Comparison of ENCODE assay signal across 1 cellular context in the genomic region with DNA sequence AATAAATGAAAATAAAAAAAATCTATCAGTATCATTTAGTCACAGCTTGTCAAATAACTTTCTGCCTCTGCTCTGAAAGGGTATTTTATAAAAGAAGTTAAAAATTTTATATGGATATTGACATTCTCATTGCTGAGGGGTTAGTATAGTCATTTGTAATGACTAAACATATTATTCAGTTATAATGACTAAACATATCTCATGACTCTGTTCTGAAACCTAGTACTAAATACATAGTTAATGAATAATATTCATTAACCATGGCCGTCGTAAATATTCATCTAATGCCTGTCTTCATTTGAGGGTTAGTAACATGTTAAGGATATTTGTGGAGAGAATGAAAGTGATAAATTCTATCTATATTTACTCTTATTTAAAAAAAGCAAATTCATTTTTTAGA.
TF ChIP-seq lines count a peak whose summit lies in the region.

No MANE protein-coding gene starts in this region.

TF ChIP-seq in IMR-90, 13 proteins besides CTCF, POLR2A, EP300 and RAD21:
- TF ChIP-seq NFE2L2 (IDR thresholded peaks at IDR 0.05; ENCODE audit: low read depth, low read length) (no peak), CEBPB (IDR thresholded peaks at IDR 0.05; ENCODE audit: low read depth, low read length) (no peak)
